In genomic region chr2:234676109-234676858, GRCh38 we compare ENCODE assay signal across 1 cellular context.
TF ChIP-seq lines count a peak whose summit lies in the region.

No MANE protein-coding gene starts in this region.

TF ChIP-seq in HepG2, 621 proteins besides CTCF, POLR2A, EP300 and RAD21 (continued from another document and continues in another):
- TF ChIP-seq, protein P1, sequence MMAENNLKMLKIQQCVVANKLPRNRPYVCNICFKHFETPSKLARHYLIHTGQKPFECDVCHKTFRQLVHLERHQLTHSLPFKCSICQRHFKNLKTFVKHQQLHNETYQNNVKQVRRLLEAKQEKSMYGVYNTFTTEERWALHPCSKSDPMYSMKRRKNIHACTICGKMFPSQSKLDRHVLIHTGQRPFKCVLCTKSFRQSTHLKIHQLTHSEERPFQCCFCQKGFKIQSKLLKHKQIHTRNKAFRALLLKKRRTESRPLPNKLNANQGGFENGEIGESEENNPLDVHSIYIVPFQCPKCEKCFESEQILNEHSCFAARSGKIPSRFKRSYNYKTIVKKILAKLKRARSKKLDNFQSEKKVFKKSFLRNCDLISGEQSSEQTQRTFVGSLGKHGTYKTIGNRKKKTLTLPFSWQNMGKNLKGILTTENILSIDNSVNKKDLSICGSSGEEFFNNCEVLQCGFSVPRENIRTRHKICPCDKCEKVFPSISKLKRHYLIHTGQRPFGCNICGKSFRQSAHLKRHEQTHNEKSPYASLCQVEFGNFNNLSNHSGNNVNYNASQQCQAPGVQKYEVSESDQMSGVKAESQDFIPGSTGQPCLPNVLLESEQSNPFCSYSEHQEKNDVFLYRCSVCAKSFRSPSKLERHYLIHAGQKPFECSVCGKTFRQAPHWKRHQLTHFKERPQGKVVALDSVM (CRISPR knock-in tag; IDR thresholded peaks at IDR 0.05): no peak; the same call in 1 of the 2 replicates
- TF ChIP-seq ADNP (CRISPR knock-in tag; IDR thresholded peaks at IDR 0.05): peak; percentile 49; the same call in 1 of the 2 replicates
- TF ChIP-seq ATF7 (IDR thresholded peaks at IDR 0.05): no peak
- TF ChIP-seq ATF7 (CRISPR knock-in tag; IDR thresholded peaks at IDR 0.05): no peak
- no peak; the same call in 1 of the 2 replicates for TF ChIP-seq ATF6 (CRISPR knock-in tag; conservative IDR thresholded peaks at IDR 0.05)
- TF ChIP-seq ZNF142 (CRISPR knock-in tag; IDR thresholded peaks at IDR 0.05): no peak; the same call in 1 of the 2 replicates
- TF ChIP-seq NPAS2 (CRISPR knock-in tag; IDR thresholded peaks at IDR 0.05; ENCODE audit: borderline replicate concordance): no peak
- TF ChIP-seq ZNF121 (CRISPR knock-in tag; IDR thresholded peaks at IDR 0.05): peak; percentile 35; the same call in 1 of the 2 replicates
- TF ChIP-seq ZNF773 (CRISPR knock-in tag; IDR thresholded peaks at IDR 0.05; ENCODE audit: borderline replicate concordance): no peak
- TF ChIP-seq AHDC1 (CRISPR knock-in tag; IDR thresholded peaks at IDR 0.05; ENCODE audit: borderline replicate concordance): peak; percentile 97
- TF ChIP-seq, protein P2, sequence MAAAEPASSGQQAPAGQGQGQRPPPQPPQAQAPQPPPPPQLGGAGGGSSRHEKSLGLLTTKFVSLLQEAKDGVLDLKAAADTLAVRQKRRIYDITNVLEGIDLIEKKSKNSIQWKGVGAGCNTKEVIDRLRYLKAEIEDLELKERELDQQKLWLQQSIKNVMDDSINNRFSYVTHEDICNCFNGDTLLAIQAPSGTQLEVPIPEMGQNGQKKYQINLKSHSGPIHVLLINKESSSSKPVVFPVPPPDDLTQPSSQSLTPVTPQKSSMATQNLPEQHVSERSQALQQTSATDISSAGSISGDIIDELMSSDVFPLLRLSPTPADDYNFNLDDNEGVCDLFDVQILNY (CRISPR knock-in tag; conservative IDR thresholded peaks at IDR 0.05): no peak
- TF ChIP-seq, protein P3, sequence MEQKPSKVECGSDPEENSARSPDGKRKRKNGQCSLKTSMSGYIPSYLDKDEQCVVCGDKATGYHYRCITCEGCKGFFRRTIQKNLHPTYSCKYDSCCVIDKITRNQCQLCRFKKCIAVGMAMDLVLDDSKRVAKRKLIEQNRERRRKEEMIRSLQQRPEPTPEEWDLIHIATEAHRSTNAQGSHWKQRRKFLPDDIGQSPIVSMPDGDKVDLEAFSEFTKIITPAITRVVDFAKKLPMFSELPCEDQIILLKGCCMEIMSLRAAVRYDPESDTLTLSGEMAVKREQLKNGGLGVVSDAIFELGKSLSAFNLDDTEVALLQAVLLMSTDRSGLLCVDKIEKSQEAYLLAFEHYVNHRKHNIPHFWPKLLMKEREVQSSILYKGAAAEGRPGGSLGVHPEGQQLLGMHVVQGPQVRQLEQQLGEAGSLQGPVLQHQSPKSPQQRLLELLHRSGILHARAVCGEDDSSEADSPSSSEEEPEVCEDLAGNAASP (CRISPR knock-in tag; IDR thresholded peaks at IDR 0.05; ENCODE audit: borderline replicate concordance): peak; percentile 88
- no peak for TF ChIP-seq ZNF260 (CRISPR knock-in tag; IDR thresholded peaks at IDR 0.05; ENCODE audit: borderline replicate concordance, low read depth)
- TF ChIP-seq ZIK1 (CRISPR knock-in tag; IDR thresholded peaks at IDR 0.05; ENCODE audit: borderline replicate concordance, low read depth): no peak
- TF ChIP-seq ZNF713 (CRISPR knock-in tag; IDR thresholded peaks at IDR 0.05): no peak
- TF ChIP-seq SNAPC2 (CRISPR knock-in tag; IDR thresholded peaks at IDR 0.05): no peak
- TF ChIP-seq HMGXB4 (CRISPR knock-in tag; IDR thresholded peaks at IDR 0.05; ENCODE audit: borderline replicate concordance in 1 of 2, low read depth in 1 of 2): peak in 1 of 2 experiments; percentile 72; a peak in 1 of 4 replicates
- TF ChIP-seq ZNF296 (CRISPR knock-in tag; conservative IDR thresholded peaks at IDR 0.05): no peak
- no peak; the same call in 1 of the 2 replicates for TF ChIP-seq KLF6 (CRISPR knock-in tag; IDR thresholded peaks at IDR 0.05)
- peak; percentile 73; the same call in 1 of the 2 replicates for TF ChIP-seq ZNF746 (CRISPR knock-in tag; IDR thresholded peaks at IDR 0.05)
- TF ChIP-seq ZNF160 (CRISPR knock-in tag; IDR thresholded peaks at IDR 0.05): no peak
- TF ChIP-seq ZNF234 (CRISPR knock-in tag; conservative IDR thresholded peaks at IDR 0.05): no peak
- TF ChIP-seq ZNF691 (CRISPR knock-in tag; IDR thresholded peaks at IDR 0.05; ENCODE audit: borderline replicate concordance, low read depth): 0 out of 2 replicates have a peak, but pooled peaks have one; percentile 65
- TF ChIP-seq, protein P4, sequence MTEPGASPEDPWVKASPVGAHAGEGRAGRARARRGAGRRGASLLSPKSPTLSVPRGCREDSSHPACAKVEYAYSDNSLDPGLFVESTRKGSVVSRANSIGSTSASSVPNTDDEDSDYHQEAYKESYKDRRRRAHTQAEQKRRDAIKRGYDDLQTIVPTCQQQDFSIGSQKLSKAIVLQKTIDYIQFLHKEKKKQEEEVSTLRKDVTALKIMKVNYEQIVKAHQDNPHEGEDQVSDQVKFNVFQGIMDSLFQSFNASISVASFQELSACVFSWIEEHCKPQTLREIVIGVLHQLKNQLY (CRISPR knock-in tag; IDR thresholded peaks at IDR 0.05): peak; percentile 53; the same call in 1 of the 2 replicates
- TF ChIP-seq RFX5 (IDR thresholded peaks at IDR 0.05; ENCODE audit: low read depth, low read length): no peak
- no peak for TF ChIP-seq KMT2A (CRISPR knock-in tag; IDR thresholded peaks at IDR 0.05)
- peak; percentile 23; the same call in 1 of the 2 replicates for TF ChIP-seq SRF (IDR thresholded peaks at IDR 0.05; ENCODE audit: low read depth, low read length)
- TF ChIP-seq KAT7 (CRISPR knock-in tag; IDR thresholded peaks at IDR 0.05; ENCODE audit: borderline replicate concordance): no peak
